ENCODE assay signal across 11 cellular contexts in the genomic region with DNA sequence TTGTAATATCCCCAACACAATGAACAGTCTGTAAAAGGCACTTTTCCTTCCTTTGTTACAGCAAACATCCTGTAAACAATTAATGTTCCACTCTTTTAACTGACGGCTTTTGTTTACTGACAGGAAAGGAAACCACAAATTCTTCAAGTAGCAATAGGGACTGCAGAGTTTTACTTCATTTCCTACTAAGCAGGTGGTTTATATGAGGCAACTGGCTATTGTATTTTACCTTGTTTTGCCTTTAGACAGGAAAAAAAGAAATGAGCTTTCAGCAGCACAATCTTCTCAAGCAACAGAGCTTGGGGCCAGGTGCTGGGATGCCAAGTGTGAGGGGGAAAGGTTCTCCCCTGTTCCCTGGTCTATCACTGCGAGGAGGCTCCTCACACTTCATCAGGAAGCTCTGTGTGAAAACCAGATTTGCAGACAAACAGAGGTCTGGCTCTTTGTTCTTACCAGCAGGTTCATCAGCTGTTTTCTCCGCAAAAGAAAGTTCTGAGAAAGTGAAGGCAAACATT. TPM values are rescaled to one million over a fixed set of nuclear protein-coding genes. Genes with fewer than 3 reads are reported as not detected.
DNase-seq lines count a peak whose midpoint lies in the region; ATAC-seq and FAIRE-seq lines count a peak whose summit lies in the region.
"Had no signal": no experiment of that assay in that cellular context is flagged by ENCODE, and none has a peak within 500 bp of the region (broad histone marks: within the 10 kb centered on the region; RNA-seq: fewer than 3 reads in every experiment).

No MANE protein-coding gene starts in this region.

- ATAC-seq in HG03457 (IDR thresholded peaks at IDR 0.05; ENCODE audit: unreplicated experiment) (peak; percentile 82), GM19463 (IDR thresholded peaks at IDR 0.05; ENCODE audit: unreplicated experiment) (no peak)
- ATAC-seq in activated naive CD8-positive, alpha-beta T cell treated with anti-CD3 and anti-CD28 coated beads, Interleukin-2, amount 50 U/mL, for 24 hours: no peak

- H3K27ac Mint-ChIP-seq in activated T-cell treated with anti-CD3 and anti-CD28 coated beads, Interleukin-2, amount 50 U/mL, for 24 hours: peak overlapping the region; percentile 42
- no peak overlapping the region for H3K27ac Mint-ChIP-seq in activated naive CD8-positive, alpha-beta T cell treated with anti-CD3 and anti-CD28 coated beads, Interleukin-2, amount 50 U/mL, for 24 hours

- H3K27me3 ChIP-seq in ectodermal cell (ENCODE audit: control insufficient read depth, insufficient read depth, low read length, poor library complexity, severe bottlenecking) (no peaks in the 10 kb centered on the region), small intestine (ENCODE audit: control insufficient read depth in 2 of 2, insufficient read depth in 2 of 2, low read length in 2 of 2) (no peaks in the 10 kb centered on the region)
- H3K27me3 ChIP-seq: BE2C had no signal

- H3K36me3 ChIP-seq in ectodermal cell (ENCODE audit: control insufficient read depth, insufficient read depth, low read length): no peaks in the 10 kb centered on the region
- no peaks in the 10 kb centered on the region for H3K36me3 ChIP-seq in small intestine (ENCODE audit: control insufficient read depth in 2 of 2, insufficient read depth in 2 of 2, low read length in 2 of 2)
- H3K36me3 ChIP-seq: BE2C had no signal

- H3K4me3 Mint-ChIP-seq in activated T-cell treated with anti-CD3 and anti-CD28 coated beads, Interleukin-2, amount 50 U/mL, for 24 hours: peak overlapping the region; percentile 35
- H3K4me3 Mint-ChIP-seq in activated naive CD8-positive, alpha-beta T cell treated with anti-CD3 and anti-CD28 coated beads, Interleukin-2, amount 50 U/mL, for 24 hours: no peak overlapping the region

- no peak overlapping the region for H3K4me3 ChIP-seq in ectodermal cell (ENCODE audit: insufficient read depth, low read depth, low read length)
- H3K4me3 ChIP-seq in small intestine (ENCODE audit: low read depth in 1 of 2, low read length in 2 of 2): no peak overlapping the region

- peaks cover 22% of the 10 kb centered on the region for H3K4me1 ChIP-seq in ectodermal cell (ENCODE audit: control insufficient read depth, insufficient read depth, low read length)
- H3K4me1 ChIP-seq in small intestine (ENCODE audit: control insufficient read depth in 2 of 2, insufficient read depth in 1 of 2, low read depth in 1 of 2, low read length in 1 of 2): peaks cover 0 to 13% of the 10 kb centered on the region in 2 donors
- H3K4me1 ChIP-seq: BE2C had no signal

- DNase-seq in activated T-cell treated with anti-CD3 and anti-CD28 coated beads, Interleukin-2, amount 50 U/mL, for 24 hours: no peak
- DNase-seq in activated T-cell treated with anti-CD3 and anti-CD28 coated beads, Interleukin-2, amount 50 U/mL, for 1 hour: no peak
- DNase-seq in small intestine: peak; percentile 42
- no peak for DNase-seq in NCI-H748 treated with DMSO at 0.1 percent for 48 hours (lab: John Stamatoyannopoulos, UW)
- no peak for DNase-seq in activated naive CD8-positive, alpha-beta T cell treated with anti-CD3 and anti-CD28 coated beads, Interleukin-2, amount 50 U/mL, for 24 hours
- DNase-seq: BE2C, kidney glomerular epithelial cell had no signal

- no peaks in the 10 kb centered on the region for H3K9me3 Mint-ChIP-seq in activated T-cell treated with anti-CD3 and anti-CD28 coated beads, Interleukin-2, amount 50 U/mL, for 24 hours
- no peaks in the 10 kb centered on the region for H3K9me3 Mint-ChIP-seq in activated naive CD8-positive, alpha-beta T cell treated with anti-CD3 and anti-CD28 coated beads, Interleukin-2, amount 50 U/mL, for 24 hours

- H3K36me3 Mint-ChIP-seq in activated T-cell treated with anti-CD3 and anti-CD28 coated beads, Interleukin-2, amount 50 U/mL, for 24 hours (ENCODE audit: low read depth): no peaks in the 10 kb centered on the region
- H3K36me3 Mint-ChIP-seq in activated naive CD8-positive, alpha-beta T cell treated with anti-CD3 and anti-CD28 coated beads, Interleukin-2, amount 50 U/mL, for 24 hours (ENCODE audit: low read depth): no peaks in the 10 kb centered on the region

- FAIRE-seq in small intestine (lab: Jason Lieb, UNC): no peak
- FAIRE-seq: TTC549 had no signal

- no peaks in the 10 kb centered on the region for H3K27me3 Mint-ChIP-seq in activated T-cell treated with anti-CD3 and anti-CD28 coated beads, Interleukin-2, amount 50 U/mL, for 24 hours
- H3K27me3 Mint-ChIP-seq in activated naive CD8-positive, alpha-beta T cell treated with anti-CD3 and anti-CD28 coated beads, Interleukin-2, amount 50 U/mL, for 24 hours: no peaks in the 10 kb centered on the region

- WGBS in ectodermal cell, 2 experiments: 19 to 24% methylated on average over 3 of the region's 3 CpGs
- 49 to 71% (median 66%) methylated on average over 3 of the region's 3 CpGs for WGBS in small intestine, 3 donors

- H3K27ac ChIP-seq in ectodermal cell (ENCODE audit: insufficient read depth, low read depth, low read length, poor library complexity, severe bottlenecking): peak overlapping the region; percentile 51
- peak overlapping the region in 1 of 2 donors; percentile 90 for H3K27ac ChIP-seq in small intestine (ENCODE audit: low read depth in 1 of 2, low read length in 1 of 2)

- H3K4me1 Mint-ChIP-seq in activated T-cell treated with anti-CD3 and anti-CD28 coated beads, Interleukin-2, amount 50 U/mL, for 24 hours (ENCODE audit: low read depth): peaks cover 53% of the 10 kb centered on the region
- H3K4me1 Mint-ChIP-seq in activated naive CD8-positive, alpha-beta T cell treated with anti-CD3 and anti-CD28 coated beads, Interleukin-2, amount 50 U/mL, for 24 hours: peaks cover 39% of the 10 kb centered on the region

- no peaks in the 10 kb centered on the region for H3K9me3 ChIP-seq in ectodermal cell (ENCODE audit: control insufficient read depth, low read length)
- no peaks in the 10 kb centered on the region for H3K9me3 ChIP-seq in small intestine (ENCODE audit: control insufficient read depth, low read depth)
- H3K9me3 ChIP-seq: BE2C had no signal

RNA-seq across cellular contexts. Expression of gene SIPA1L2, which starts 51.2 kb away (rescaled TPM):
- 30.2 TPM for polyA plus RNA-seq in ectodermal cell (2013, experiment 1 of 4)
- 25.9 TPM for polyA plus RNA-seq in ectodermal cell (2013, experiment 2 of 4)
- 21.5 TPM for polyA plus RNA-seq in ectodermal cell (2013, experiment 3 of 4)
- polyA plus RNA-seq in ectodermal cell (2013, experiment 4 of 4): 24.8 TPM
- polyA plus RNA-seq in small intestine: 10 to 100 TPM in 1 of 3 donors, 1 to 10 TPM in 2; 4.1 to 10.4 (median 4.5) TPM
